ENCODE assay signal across 10 cellular contexts in genomic region chr6:53284901-53285300, GRCh38.
DNase-seq lines count a peak whose midpoint lies in the region; ATAC-seq lines count a peak whose summit lies in the region.
"Had no signal": no experiment of that assay in that cellular context is flagged by ENCODE, and none has a peak within 500 bp of the region (broad histone marks: within the 10 kb centered on the region; RNA-seq: fewer than 3 reads in every experiment).

No MANE protein-coding gene starts in this region.

- peak; percentile 71 for ATAC-seq in GM18517 (IDR thresholded peaks at IDR 0.05; ENCODE audit: unreplicated experiment)
- ATAC-seq in GM19467 (IDR thresholded peaks at IDR 0.05; ENCODE audit: unreplicated experiment) = peak; percentile 49
- peak; percentile 66 for ATAC-seq in HG03095 (IDR thresholded peaks at IDR 0.05; ENCODE audit: unreplicated experiment)
- ATAC-seq: K562 had no signal

- H3K4me3 Mint-ChIP-seq in activated T-helper 2 cell treated with anti-CD3 and anti-CD28 coated beads, Interferon-gamma antibody, Interleukin-2, Interleukin-4, amounts not matched to agents 10 μg/mL and 5 μg/mL and 100 μg/mL, durations not matched to agents 14 hours and 24 hours and 36 hours (ENCODE audit: low read depth) = no peak overlapping the region

- DNase-seq in activated T-helper 2 cell treated with anti-CD3 and anti-CD28 coated beads, Interferon-gamma antibody, Interleukin-2, Interleukin-4, amounts not matched to agents 10 μg/mL and 5 μg/mL and 100 μg/mL, durations not matched to agents 14 hours and 24 hours and 36 hours (ENCODE audit: low spot score) = no peak
- DNase-seq in RKO (ENCODE audit: low spot score) (no peak), germinal center (ENCODE audit: low spot score) (no peak), DMS79 treated with DMSO at 0.1 percent for 48 hours (lab: John Stamatoyannopoulos, UW) (no peak)
- DNase-seq: DND-41, SIG-M5 had no signal

- H3K4me1 Mint-ChIP-seq in activated T-helper 2 cell treated with anti-CD3 and anti-CD28 coated beads, Interferon-gamma antibody, Interleukin-2, Interleukin-4, amounts not matched to agents 10 μg/mL and 5 μg/mL and 100 μg/mL, durations not matched to agents 14 hours and 24 hours and 36 hours (ENCODE audit: low read depth) = peaks cover 30% of the 10 kb centered on the region

- intact Hi-C loops in activated T-helper 2 cell treated with anti-CD3 and anti-CD28 coated beads, Interferon-gamma antibody, Interleukin-2, Interleukin-4, amounts not matched to agents 10 μg/mL and 5 μg/mL and 100 μg/mL, durations not matched to agents 14 hours and 24 hours and 36 hours (cut with micrococcal nuclease) = loop anchor here (5.0 kb wide), 1 partner anchor 62 kb away; the partner anchor contains the start of gene ELOVL5

- no peaks in the 10 kb centered on the region for H3K9me3 Mint-ChIP-seq in activated T-helper 2 cell treated with anti-CD3 and anti-CD28 coated beads, Interferon-gamma antibody, Interleukin-2, Interleukin-4, amounts not matched to agents 10 μg/mL and 5 μg/mL and 100 μg/mL, durations not matched to agents 14 hours and 24 hours and 36 hours

- H3K36me3 Mint-ChIP-seq in activated T-helper 2 cell treated with anti-CD3 and anti-CD28 coated beads, Interferon-gamma antibody, Interleukin-2, Interleukin-4, amounts not matched to agents 10 μg/mL and 5 μg/mL and 100 μg/mL, durations not matched to agents 14 hours and 24 hours and 36 hours (ENCODE audit: low read depth) = peaks cover 76% of the 10 kb centered on the region

- H3K27me3 Mint-ChIP-seq in activated T-helper 2 cell treated with anti-CD3 and anti-CD28 coated beads, Interferon-gamma antibody, Interleukin-2, Interleukin-4, amounts not matched to agents 10 μg/mL and 5 μg/mL and 100 μg/mL, durations not matched to agents 14 hours and 24 hours and 36 hours (ENCODE audit: low read depth) = no peaks in the 10 kb centered on the region

- peak overlapping the region; percentile 31 for H3K27ac Mint-ChIP-seq in activated T-helper 2 cell treated with anti-CD3 and anti-CD28 coated beads, Interferon-gamma antibody, Interleukin-2, Interleukin-4, amounts not matched to agents 10 μg/mL and 5 μg/mL and 100 μg/mL, durations not matched to agents 14 hours and 24 hours and 36 hours
